Comparison of ENCODE assay signal across 25 cellular contexts in genomic region chr7:103380395-103381191, GRCh38.
"Had no signal": no experiment of that assay in that cellular context is flagged by ENCODE, and none has a peak within 500 bp of the region (broad histone marks: within the 10 kb centered on the region; RNA-seq: fewer than 3 reads in every experiment).

No MANE protein-coding gene starts in this region.

- H3K27me3 ChIP-seq: body of pancreas, colonic mucosa, ovary, transverse colon had no signal

- H3K36me3 Mint-ChIP-seq: activated naive CD4-positive, alpha-beta T cell treated with anti-CD3 and anti-CD28 coated beads, Interleukin-2, amount 50 U/mL, for 72 hours; immature natural killer cell; memory B cell; naive thymus-derived CD8-positive, alpha-beta T cell had no signal

- H3K4me3 ChIP-seq: body of pancreas, colonic mucosa, gastroesophageal sphincter, heart left ventricle, ovary, psoas muscle, skin epidermis, suprapubic skin, transverse colon had no signal

- ATAC-seq: activated naive CD4-positive, alpha-beta T cell treated with anti-CD3 and anti-CD28 coated beads, Interleukin-2, amount 50 U/mL, for 72 hours; body of pancreas; gastroesophageal sphincter; naive thymus-derived CD8-positive, alpha-beta T cell; psoas muscle; right cardiac atrium; stimulated activated naive CD8-positive, alpha-beta T cell treated with anti-CD3 and anti-CD28 coated beads, Interleukin-15, amount 100 ng/mL, for 72 hours had no signal

- H3K27me3 Mint-ChIP-seq: stimulated activated naive CD8-positive, alpha-beta T cell treated with anti-CD3 and anti-CD28 coated beads, Interleukin-15, amount 100 ng/mL, for 72 hours had no signal

- H3K27ac Mint-ChIP-seq: activated naive CD4-positive, alpha-beta T cell treated with anti-CD3 and anti-CD28 coated beads, Interleukin-2, amount 50 U/mL, for 72 hours; endodermal cell; immature natural killer cell; memory B cell; naive thymus-derived CD8-positive, alpha-beta T cell; stimulated activated naive CD8-positive, alpha-beta T cell treated with anti-CD3 and anti-CD28 coated beads, Interleukin-15, amount 100 ng/mL, for 72 hours; T-helper 2 cell treated with Interferon-gamma antibody and Interleukin-4, amounts not matched to agents 5 μg/mL and 100 μg/mL, for 36 hours had no signal

- H3K36me3 ChIP-seq: colonic mucosa, gastroesophageal sphincter, heart left ventricle, ovary, suprapubic skin, transverse colon had no signal

- H3K9me3 Mint-ChIP-seq: activated naive CD4-positive, alpha-beta T cell treated with anti-CD3 and anti-CD28 coated beads, Interleukin-2, amount 50 U/mL, for 72 hours; endodermal cell; immature natural killer cell; memory B cell; naive thymus-derived CD8-positive, alpha-beta T cell; stimulated activated naive CD8-positive, alpha-beta T cell treated with anti-CD3 and anti-CD28 coated beads, Interleukin-15, amount 100 ng/mL, for 72 hours; T-helper 2 cell treated with Interferon-gamma antibody and Interleukin-4, amounts not matched to agents 5 μg/mL and 100 μg/mL, for 36 hours had no signal

- H3K27ac ChIP-seq: body of pancreas, colonic mucosa, epithelial cell of prostate, gastroesophageal sphincter, heart left ventricle, ovary, psoas muscle, skin epidermis, suprapubic skin, transverse colon had no signal

- H3K4me1 Mint-ChIP-seq: immature natural killer cell; memory B cell; naive thymus-derived CD8-positive, alpha-beta T cell; stimulated activated naive CD8-positive, alpha-beta T cell treated with anti-CD3 and anti-CD28 coated beads, Interleukin-15, amount 100 ng/mL, for 72 hours had no signal

- DNase-seq: activated CD4-positive, alpha-beta T cell treated with anti-CD3 and anti-CD28 coated beads, Interleukin-2, amount 50 U/mL, for 48 hours; activated gamma-delta T cell; amygdala; body of pancreas; caudate nucleus; colonic mucosa; endodermal cell; heart left ventricle; immature natural killer cell; naive thymus-derived CD8-positive, alpha-beta T cell; ovary; psoas muscle; right cardiac atrium; stimulated activated CD4-positive, alpha-beta T cell treated with anti-CD3 and anti-CD28 coated beads, Interleukin-15, amount 100 ng/mL, for 24 hours; stimulated activated CD4-positive, alpha-beta T cell treated with anti-CD3 and anti-CD28 coated beads, Interleukin-2, amount 100 ng/mL, for 48 hours; stimulated activated naive CD8-positive, alpha-beta T cell treated with anti-CD3 and anti-CD28 coated beads, Interleukin-15, amount 100 ng/mL, for 72 hours; transverse colon had no signal

- H3K9me3 ChIP-seq: body of pancreas, colonic mucosa, gastroesophageal sphincter, heart left ventricle, ovary, psoas muscle, suprapubic skin, transverse colon had no signal

- H3K4me3 Mint-ChIP-seq: endodermal cell; immature natural killer cell; memory B cell; naive thymus-derived CD8-positive, alpha-beta T cell; stimulated activated naive CD8-positive, alpha-beta T cell treated with anti-CD3 and anti-CD28 coated beads, Interleukin-15, amount 100 ng/mL, for 72 hours; T-helper 2 cell treated with Interferon-gamma antibody and Interleukin-4, amounts not matched to agents 5 μg/mL and 100 μg/mL, for 36 hours had no signal

- FAIRE-seq: TTC549 had no signal

- H3K4me1 ChIP-seq: body of pancreas, colonic mucosa, gastroesophageal sphincter, heart left ventricle, psoas muscle, suprapubic skin, transverse colon had no signal
